Comparison of ENCODE assay signal across 2 cellular contexts in the genomic region with DNA sequence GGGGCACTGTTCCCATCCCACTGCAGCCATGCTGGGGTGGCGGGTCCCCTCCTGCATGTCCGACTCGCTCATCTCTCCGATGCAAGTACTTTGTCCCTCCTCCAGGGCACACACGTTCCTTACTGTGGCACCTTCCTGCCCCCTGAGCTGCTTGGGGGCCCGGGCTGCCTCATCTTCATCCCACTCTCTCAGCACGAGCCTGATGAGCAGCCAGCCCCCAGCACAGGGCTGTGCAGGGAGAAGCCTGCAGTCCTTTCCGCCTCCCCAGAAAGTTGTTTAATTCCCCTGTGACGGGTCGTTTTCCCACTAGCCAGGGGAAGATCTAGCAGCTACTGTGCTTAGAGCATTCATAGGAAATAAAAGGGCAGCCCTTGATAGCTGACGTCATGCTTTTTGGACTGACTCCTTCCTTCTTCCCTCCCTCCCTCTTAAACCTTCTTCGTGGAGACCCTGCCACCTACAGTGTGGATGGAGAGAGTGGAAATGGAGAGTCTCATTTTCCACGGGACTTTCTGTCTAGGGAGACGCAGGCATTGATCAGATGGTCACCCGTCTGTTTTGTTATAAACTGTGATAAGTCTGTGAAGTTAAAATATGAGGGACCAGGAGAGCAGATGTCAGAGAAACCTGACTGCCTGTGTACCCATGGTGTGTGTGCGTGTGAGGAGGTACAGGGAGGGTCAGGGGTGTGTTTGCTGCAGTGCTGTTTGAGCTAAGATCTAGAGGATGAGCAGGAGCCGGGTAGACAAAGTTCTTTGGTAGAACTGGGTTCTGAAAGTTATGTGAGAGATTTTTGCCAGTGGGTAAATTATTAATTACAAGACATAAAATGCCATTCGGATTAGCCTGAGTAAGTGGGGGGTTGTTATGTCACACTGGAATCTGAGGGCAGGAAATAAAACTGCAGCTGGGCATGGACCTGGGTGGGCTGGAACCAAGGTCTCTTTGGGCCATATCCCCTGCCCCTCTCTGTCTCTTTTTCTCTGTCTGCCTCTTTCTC.
TF ChIP-seq lines count a peak whose summit lies in the region.

No MANE protein-coding gene starts in this region.

TF ChIP-seq in HEK293, 187 proteins besides CTCF, POLR2A, EP300 and RAD21 (continued from another document and continues in another):
- TF ChIP-seq, protein P1, sequence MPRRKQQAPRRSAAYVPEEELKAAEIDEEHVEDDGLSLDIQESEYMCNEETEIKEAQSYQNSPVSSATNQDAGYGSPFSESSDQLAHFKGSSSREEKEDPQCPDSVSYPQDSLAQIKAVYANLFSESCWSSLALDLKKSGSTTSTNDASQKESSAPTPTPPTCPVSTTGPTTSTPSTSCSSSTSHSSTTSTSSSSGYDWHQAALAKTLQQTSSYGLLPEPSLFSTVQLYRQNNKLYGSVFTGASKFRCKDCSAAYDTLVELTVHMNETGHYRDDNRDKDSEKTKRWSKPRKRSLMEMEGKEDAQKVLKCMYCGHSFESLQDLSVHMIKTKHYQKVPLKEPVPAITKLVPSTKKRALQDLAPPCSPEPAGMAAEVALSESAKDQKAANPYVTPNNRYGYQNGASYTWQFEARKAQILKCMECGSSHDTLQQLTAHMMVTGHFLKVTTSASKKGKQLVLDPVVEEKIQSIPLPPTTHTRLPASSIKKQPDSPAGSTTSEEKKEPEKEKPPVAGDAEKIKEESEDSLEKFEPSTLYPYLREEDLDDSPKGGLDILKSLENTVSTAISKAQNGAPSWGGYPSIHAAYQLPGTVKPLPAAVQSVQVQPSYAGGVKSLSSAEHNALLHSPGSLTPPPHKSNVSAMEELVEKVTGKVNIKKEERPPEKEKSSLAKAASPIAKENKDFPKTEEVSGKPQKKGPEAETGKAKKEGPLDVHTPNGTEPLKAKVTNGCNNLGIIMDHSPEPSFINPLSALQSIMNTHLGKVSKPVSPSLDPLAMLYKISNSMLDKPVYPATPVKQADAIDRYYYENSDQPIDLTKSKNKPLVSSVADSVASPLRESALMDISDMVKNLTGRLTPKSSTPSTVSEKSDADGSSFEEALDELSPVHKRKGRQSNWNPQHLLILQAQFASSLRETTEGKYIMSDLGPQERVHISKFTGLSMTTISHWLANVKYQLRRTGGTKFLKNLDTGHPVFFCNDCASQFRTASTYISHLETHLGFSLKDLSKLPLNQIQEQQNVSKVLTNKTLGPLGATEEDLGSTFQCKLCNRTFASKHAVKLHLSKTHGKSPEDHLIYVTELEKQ (tag by site-specific recombination; IDR thresholded peaks at IDR 0.05; ENCODE audit: borderline replicate concordance): no peak
- TF ChIP-seq, protein P2, sequence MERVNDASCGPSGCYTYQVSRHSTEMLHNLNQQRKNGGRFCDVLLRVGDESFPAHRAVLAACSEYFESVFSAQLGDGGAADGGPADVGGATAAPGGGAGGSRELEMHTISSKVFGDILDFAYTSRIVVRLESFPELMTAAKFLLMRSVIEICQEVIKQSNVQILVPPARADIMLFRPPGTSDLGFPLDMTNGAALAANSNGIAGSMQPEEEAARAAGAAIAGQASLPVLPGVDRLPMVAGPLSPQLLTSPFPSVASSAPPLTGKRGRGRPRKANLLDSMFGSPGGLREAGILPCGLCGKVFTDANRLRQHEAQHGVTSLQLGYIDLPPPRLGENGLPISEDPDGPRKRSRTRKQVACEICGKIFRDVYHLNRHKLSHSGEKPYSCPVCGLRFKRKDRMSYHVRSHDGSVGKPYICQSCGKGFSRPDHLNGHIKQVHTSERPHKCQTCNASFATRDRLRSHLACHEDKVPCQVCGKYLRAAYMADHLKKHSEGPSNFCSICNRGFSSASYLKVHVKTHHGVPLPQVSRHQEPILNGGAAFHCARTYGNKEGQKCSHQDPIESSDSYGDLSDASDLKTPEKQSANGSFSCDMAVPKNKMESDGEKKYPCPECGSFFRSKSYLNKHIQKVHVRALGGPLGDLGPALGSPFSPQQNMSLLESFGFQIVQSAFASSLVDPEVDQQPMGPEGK (tag by site-specific recombination; IDR thresholded peaks at IDR 0.05): no peak
- TF ChIP-seq, protein P3, sequence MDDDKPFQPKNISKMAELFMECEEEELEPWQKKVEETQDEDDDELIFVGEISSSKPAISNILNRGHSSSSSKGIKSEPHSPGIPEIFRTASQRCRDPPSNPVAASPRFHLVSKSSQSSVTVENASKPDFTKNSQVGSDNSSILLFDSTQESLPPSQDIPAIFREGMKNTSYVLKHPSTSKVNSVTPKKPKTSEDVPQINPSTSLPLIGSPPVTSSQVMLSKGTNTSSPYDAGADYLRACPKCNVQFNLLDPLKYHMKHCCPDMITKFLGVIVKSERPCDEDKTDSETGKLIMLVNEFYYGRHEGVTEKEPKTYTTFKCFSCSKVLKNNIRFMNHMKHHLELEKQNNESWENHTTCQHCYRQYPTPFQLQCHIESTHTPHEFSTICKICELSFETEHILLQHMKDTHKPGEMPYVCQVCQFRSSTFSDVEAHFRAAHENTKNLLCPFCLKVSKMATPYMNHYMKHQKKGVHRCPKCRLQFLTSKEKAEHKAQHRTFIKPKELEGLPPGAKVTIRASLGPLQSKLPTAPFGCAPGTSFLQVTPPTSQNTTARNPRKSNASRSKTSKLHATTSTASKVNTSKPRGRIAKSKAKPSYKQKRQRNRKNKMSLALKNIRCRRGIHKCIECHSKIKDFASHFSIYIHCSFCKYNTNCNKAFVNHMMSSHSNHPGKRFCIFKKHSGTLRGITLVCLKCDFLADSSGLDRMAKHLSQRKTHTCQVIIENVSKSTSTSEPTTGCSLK (tag by site-specific recombination; IDR thresholded peaks at IDR 0.05): no peak
- TF ChIP-seq ZNF324 (tag by site-specific recombination; IDR thresholded peaks at IDR 0.05) (no peak), ZNF548 (tag by site-specific recombination; IDR thresholded peaks at IDR 0.05) (no peak), PRDM1 (tag by site-specific recombination; IDR thresholded peaks at IDR 0.05) (peak; percentile 46; the same call in 1 of the 2 replicates), ZSCAN23 (tag by site-specific recombination; IDR thresholded peaks at IDR 0.05) (no peak), ZNF335 (tag by site-specific recombination; conservative IDR thresholded peaks at IDR 0.05) (no peak), ZNF394 (tag by site-specific recombination; IDR thresholded peaks at IDR 0.05; ENCODE audit: borderline replicate concordance) (no peak), GLIS1 (tag by site-specific recombination; IDR thresholded peaks at IDR 0.05) (no peak), ZNF10 (tag by site-specific recombination; IDR thresholded peaks at IDR 0.05) (no peak), ZNF23 (tag by site-specific recombination; IDR thresholded peaks at IDR 0.05; ENCODE audit: borderline replicate concordance) (no peak), IKZF3 (tag by site-specific recombination; IDR thresholded peaks at IDR 0.05) (no peak), ZNF843 (tag by site-specific recombination; IDR thresholded peaks at IDR 0.05) (no peak)
- TF ChIP-seq, protein P4, sequence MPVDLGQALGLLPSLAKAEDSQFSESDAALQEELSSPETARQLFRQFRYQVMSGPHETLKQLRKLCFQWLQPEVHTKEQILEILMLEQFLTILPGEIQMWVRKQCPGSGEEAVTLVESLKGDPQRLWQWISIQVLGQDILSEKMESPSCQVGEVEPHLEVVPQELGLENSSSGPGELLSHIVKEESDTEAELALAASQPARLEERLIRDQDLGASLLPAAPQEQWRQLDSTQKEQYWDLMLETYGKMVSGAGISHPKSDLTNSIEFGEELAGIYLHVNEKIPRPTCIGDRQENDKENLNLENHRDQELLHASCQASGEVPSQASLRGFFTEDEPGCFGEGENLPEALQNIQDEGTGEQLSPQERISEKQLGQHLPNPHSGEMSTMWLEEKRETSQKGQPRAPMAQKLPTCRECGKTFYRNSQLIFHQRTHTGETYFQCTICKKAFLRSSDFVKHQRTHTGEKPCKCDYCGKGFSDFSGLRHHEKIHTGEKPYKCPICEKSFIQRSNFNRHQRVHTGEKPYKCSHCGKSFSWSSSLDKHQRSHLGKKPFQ (tag by site-specific recombination; IDR thresholded peaks at IDR 0.05): no peak

TF ChIP-seq in K562, 482 proteins besides CTCF, POLR2A, EP300 and RAD21 (continued from another document and continues in another):
- TF ChIP-seq ZNF561 (CRISPR knock-in tag; conservative IDR thresholded peaks at IDR 0.05): no peak
- TF ChIP-seq ATF7 (IDR thresholded peaks at IDR 0.05): peak; percentile 95
- TF ChIP-seq CBFA2T3 (IDR thresholded peaks at IDR 0.05): no peak
- TF ChIP-seq ZNF232 (CRISPR knock-in tag; IDR thresholded peaks at IDR 0.05): no peak
- no peak for TF ChIP-seq ZNF780A (CRISPR knock-in tag; IDR thresholded peaks at IDR 0.05)
- no peak for TF ChIP-seq MEF2D (tag; conservative IDR thresholded peaks at IDR 0.05; ENCODE audit: low read depth)
- TF ChIP-seq TOE1 (IDR thresholded peaks at IDR 0.05; ENCODE audit: borderline replicate concordance): no peak
- no peak for TF ChIP-seq TOE1 (CRISPR knock-in tag; IDR thresholded peaks at IDR 0.05; ENCODE audit: borderline replicate concordance, low read depth)
- TF ChIP-seq ZNF23 (CRISPR knock-in tag; IDR thresholded peaks at IDR 0.05): no peak
- no peak for TF ChIP-seq DIDO1 (tag; IDR thresholded peaks at IDR 0.05; ENCODE audit: low read depth)
- no peak for TF ChIP-seq ZNF583 (CRISPR knock-in tag; IDR thresholded peaks at IDR 0.05)
- TF ChIP-seq, protein P5, sequence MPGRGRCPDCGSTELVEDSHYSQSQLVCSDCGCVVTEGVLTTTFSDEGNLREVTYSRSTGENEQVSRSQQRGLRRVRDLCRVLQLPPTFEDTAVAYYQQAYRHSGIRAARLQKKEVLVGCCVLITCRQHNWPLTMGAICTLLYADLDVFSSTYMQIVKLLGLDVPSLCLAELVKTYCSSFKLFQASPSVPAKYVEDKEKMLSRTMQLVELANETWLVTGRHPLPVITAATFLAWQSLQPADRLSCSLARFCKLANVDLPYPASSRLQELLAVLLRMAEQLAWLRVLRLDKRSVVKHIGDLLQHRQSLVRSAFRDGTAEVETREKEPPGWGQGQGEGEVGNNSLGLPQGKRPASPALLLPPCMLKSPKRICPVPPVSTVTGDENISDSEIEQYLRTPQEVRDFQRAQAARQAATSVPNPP (IDR thresholded peaks at IDR 0.05; ENCODE audit: borderline replicate concordance, insufficient read depth, insufficient read length): no peak
- no peak for TF ChIP-seq MTA1 (IDR thresholded peaks at IDR 0.05; ENCODE audit: borderline replicate concordance)
- no peak for TF ChIP-seq SAFB2 (IDR thresholded peaks at IDR 0.05; ENCODE audit: borderline replicate concordance, low read depth, low read length, severe bottlenecking)
- TF ChIP-seq CREM (IDR thresholded peaks at IDR 0.05; ENCODE audit: low read depth): 0 out of 2 replicates have a peak, but pooled peaks have one; percentile 45
- no peak for TF ChIP-seq ZEB2 (IDR thresholded peaks at IDR 0.05)
- TF ChIP-seq, protein P6, sequence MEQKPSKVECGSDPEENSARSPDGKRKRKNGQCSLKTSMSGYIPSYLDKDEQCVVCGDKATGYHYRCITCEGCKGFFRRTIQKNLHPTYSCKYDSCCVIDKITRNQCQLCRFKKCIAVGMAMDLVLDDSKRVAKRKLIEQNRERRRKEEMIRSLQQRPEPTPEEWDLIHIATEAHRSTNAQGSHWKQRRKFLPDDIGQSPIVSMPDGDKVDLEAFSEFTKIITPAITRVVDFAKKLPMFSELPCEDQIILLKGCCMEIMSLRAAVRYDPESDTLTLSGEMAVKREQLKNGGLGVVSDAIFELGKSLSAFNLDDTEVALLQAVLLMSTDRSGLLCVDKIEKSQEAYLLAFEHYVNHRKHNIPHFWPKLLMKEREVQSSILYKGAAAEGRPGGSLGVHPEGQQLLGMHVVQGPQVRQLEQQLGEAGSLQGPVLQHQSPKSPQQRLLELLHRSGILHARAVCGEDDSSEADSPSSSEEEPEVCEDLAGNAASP (IDR thresholded peaks at IDR 0.05): no peak
- TF ChIP-seq, protein P7, sequence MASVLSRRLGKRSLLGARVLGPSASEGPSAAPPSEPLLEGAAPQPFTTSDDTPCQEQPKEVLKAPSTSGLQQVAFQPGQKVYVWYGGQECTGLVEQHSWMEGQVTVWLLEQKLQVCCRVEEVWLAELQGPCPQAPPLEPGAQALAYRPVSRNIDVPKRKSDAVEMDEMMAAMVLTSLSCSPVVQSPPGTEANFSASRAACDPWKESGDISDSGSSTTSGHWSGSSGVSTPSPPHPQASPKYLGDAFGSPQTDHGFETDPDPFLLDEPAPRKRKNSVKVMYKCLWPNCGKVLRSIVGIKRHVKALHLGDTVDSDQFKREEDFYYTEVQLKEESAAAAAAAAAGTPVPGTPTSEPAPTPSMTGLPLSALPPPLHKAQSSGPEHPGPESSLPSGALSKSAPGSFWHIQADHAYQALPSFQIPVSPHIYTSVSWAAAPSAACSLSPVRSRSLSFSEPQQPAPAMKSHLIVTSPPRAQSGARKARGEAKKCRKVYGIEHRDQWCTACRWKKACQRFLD (CRISPR knock-in tag; IDR thresholded peaks at IDR 0.05): no peak
- TF ChIP-seq SAFB (IDR thresholded peaks at IDR 0.05; ENCODE audit: borderline replicate concordance, low read depth, low read length): no peak
- TF ChIP-seq, protein P8, sequence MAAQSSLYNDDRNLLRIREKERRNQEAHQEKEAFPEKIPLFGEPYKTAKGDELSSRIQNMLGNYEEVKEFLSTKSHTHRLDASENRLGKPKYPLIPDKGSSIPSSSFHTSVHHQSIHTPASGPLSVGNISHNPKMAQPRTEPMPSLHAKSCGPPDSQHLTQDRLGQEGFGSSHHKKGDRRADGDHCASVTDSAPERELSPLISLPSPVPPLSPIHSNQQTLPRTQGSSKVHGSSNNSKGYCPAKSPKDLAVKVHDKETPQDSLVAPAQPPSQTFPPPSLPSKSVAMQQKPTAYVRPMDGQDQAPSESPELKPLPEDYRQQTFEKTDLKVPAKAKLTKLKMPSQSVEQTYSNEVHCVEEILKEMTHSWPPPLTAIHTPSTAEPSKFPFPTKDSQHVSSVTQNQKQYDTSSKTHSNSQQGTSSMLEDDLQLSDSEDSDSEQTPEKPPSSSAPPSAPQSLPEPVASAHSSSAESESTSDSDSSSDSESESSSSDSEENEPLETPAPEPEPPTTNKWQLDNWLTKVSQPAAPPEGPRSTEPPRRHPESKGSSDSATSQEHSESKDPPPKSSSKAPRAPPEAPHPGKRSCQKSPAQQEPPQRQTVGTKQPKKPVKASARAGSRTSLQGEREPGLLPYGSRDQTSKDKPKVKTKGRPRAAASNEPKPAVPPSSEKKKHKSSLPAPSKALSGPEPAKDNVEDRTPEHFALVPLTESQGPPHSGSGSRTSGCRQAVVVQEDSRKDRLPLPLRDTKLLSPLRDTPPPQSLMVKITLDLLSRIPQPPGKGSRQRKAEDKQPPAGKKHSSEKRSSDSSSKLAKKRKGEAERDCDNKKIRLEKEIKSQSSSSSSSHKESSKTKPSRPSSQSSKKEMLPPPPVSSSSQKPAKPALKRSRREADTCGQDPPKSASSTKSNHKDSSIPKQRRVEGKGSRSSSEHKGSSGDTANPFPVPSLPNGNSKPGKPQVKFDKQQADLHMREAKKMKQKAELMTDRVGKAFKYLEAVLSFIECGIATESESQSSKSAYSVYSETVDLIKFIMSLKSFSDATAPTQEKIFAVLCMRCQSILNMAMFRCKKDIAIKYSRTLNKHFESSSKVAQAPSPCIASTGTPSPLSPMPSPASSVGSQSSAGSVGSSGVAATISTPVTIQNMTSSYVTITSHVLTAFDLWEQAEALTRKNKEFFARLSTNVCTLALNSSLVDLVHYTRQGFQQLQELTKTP (IDR thresholded peaks at IDR 0.05; ENCODE audit: low read depth in 1 of 2, partially characterized antibody in 2 of 2): no peak
- no peak for TF ChIP-seq ZFP30 (CRISPR knock-in tag; IDR thresholded peaks at IDR 0.05; ENCODE audit: borderline replicate concordance)
- TF ChIP-seq, protein P9, sequence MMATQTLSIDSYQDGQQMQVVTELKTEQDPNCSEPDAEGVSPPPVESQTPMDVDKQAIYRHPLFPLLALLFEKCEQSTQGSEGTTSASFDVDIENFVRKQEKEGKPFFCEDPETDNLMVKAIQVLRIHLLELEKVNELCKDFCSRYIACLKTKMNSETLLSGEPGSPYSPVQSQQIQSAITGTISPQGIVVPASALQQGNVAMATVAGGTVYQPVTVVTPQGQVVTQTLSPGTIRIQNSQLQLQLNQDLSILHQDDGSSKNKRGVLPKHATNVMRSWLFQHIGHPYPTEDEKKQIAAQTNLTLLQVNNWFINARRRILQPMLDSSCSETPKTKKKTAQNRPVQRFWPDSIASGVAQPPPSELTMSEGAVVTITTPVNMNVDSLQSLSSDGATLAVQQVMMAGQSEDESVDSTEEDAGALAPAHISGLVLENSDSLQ (IDR thresholded peaks at IDR 0.05): no peak
- no peak for TF ChIP-seq CC2D1A (IDR thresholded peaks at IDR 0.05)
- no peak for TF ChIP-seq NR2F6 (CRISPR knock-in tag; IDR thresholded peaks at IDR 0.05)
- TF ChIP-seq CREB1 (IDR thresholded peaks at IDR 0.05): no peak
- no peak for TF ChIP-seq CREB1 (CRISPR knock-in tag; IDR thresholded peaks at IDR 0.05)
